In the genomic region with DNA sequence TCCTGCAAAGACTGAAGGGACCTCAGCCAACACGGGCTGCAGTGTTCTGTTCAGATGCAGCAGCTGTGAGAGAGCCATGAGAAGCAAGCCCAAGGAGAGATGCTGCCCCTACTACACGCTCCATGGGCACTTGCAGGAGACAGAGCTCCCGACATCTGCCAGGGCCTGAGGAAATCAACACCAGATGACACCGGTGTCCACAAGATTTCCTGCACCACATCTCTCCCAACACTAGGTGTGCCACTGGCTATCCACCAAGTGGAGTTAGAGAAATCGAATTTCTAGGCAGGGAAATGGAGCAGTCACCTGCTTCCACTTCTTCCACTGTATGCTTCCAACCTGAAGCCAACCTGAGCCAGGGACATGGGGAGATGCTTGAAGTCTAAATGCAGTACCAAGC, we compare ENCODE assay signal across 22 cellular contexts.
DNase-seq lines count a peak whose midpoint lies in the region.
"Had no signal": no experiment of that assay in that cellular context is flagged by ENCODE, and none has a peak within 500 bp of the region (broad histone marks: within the 10 kb centered on the region; RNA-seq: fewer than 3 reads in every experiment).

No MANE protein-coding gene starts in this region.

- no peak overlapping the region for H4K5ac ChIP-seq in mesendoderm (ENCODE audit: low read length)

- H3K79me1 ChIP-seq in mesendoderm (ENCODE audit: low read length), result no peaks in the 10 kb centered on the region

- H3K36me3 ChIP-seq in mesendoderm (ENCODE audit: control insufficient read depth, insufficient read depth, low read length), result no peaks in the 10 kb centered on the region

- H3K4ac ChIP-seq in mesendoderm (ENCODE audit: low read depth, low read length), result no peak overlapping the region

- no CpG with 5 or more reads among the region's 5 CpGs for WGBS in mesendoderm (ENCODE audit: extremely low coverage, insufficient coverage, low lambda C conversion rate)

- H3K27me3 ChIP-seq in mesendoderm (ENCODE audit: insufficient read depth, low read length, poor library complexity), result no peaks in the 10 kb centered on the region

- no peak overlapping the region for H2BK15ac ChIP-seq in mesendoderm (replicated peaks; ENCODE audit: low read depth)

- H3K23ac ChIP-seq in mesendoderm (ENCODE audit: low read length), result no peak overlapping the region

- peak; percentile 0 for DNase-seq in NCI-H2171 treated with DMSO at 0.1 percent for 48 hours (lab: John Stamatoyannopoulos, UW)
- no peak for DNase-seq in NCI-H2171 (lab: John Stamatoyannopoulos, UW)
- peak; percentile 0 for DNase-seq in ELR (ENCODE audit: low read depth)
- peak; percentile 10 for DNase-seq in SK-N-DZ (ENCODE audit: low spot score)
- peak; percentile 30 for DNase-seq in mesendoderm
- DNase-seq in SW480 (ENCODE audit: low spot score), result no peak
- DNase-seq in GM03348 (ENCODE audit: low spot score), result no peak
- DNase-seq: AML-193; Calu3; CD8-positive, alpha-beta memory T cell; DMS79 treated with DMSO at 0.1 percent for 48 hours; IMR-90; NCI-H1105; NCI-H146; NCI-H2029; NCI-H526 treated with DMSO at 0.1 percent for 48 hours; NK-92 treated with Interleukin-12 subunit alpha and Interleukin-12 subunit beta, amount 100 ng/mL, for 24 hours; SHP77 treated with DMSO at 0.1 percent for 48 hours; SK-N-SH had no signal

- no peak overlapping the region for H3K27ac ChIP-seq in mesendoderm (ENCODE audit: low read depth, low read length)
- H3K27ac ChIP-seq: C4-2B, KMS-11, RWPE1 had no signal

- H3K56ac ChIP-seq in mesendoderm (ENCODE audit: low read length), result no peak overlapping the region

- H3K79me2 ChIP-seq in mesendoderm (ENCODE audit: control insufficient read depth, insufficient read depth, low read length), result no peaks in the 10 kb centered on the region

- no peak overlapping the region for H3K4me2 ChIP-seq in mesendoderm (ENCODE audit: low read length)
- H3K4me2 ChIP-seq: KMS-11, SK-N-SH had no signal

- H3K9ac ChIP-seq in mesendoderm (ENCODE audit: low read length), result no peak overlapping the region
- H3K9ac ChIP-seq: KMS-11, SK-N-SH had no signal

- no peak overlapping the region for H4K8ac ChIP-seq in mesendoderm (ENCODE audit: low read depth, low read length)

- no peak overlapping the region for H3K18ac ChIP-seq in mesendoderm (ENCODE audit: low read length)

- H2BK5ac ChIP-seq in mesendoderm (ENCODE audit: low read length), result no peak overlapping the region

- H2AK5ac ChIP-seq in mesendoderm (ENCODE audit: low read length), result no peak overlapping the region

- no peak overlapping the region for H2BK120ac ChIP-seq in mesendoderm (ENCODE audit: low read depth, low read length)

- no peak overlapping the region for H3K4me3 ChIP-seq in mesendoderm (ENCODE audit: low read length)

- no peaks in the 10 kb centered on the region for H3K4me1 ChIP-seq in mesendoderm (ENCODE audit: control insufficient read depth, low read depth, low read length)

Comparison
In these comparisons a context has a peak if more than half of its experiments do, and no peak if none do; other contexts are left out.
1. DNase-seq: peak in NCI-H2171 treated with DMSO at 0.1 percent for 48 hours (single experiment), ELR (single experiment), SK-N-DZ (single experiment) and mesendoderm (single experiment); none in NCI-H2171 (single experiment), SW480 (single experiment) and GM03348 (single experiment).